8 cellular contexts compared by ENCODE assay signal in the genomic region with DNA sequence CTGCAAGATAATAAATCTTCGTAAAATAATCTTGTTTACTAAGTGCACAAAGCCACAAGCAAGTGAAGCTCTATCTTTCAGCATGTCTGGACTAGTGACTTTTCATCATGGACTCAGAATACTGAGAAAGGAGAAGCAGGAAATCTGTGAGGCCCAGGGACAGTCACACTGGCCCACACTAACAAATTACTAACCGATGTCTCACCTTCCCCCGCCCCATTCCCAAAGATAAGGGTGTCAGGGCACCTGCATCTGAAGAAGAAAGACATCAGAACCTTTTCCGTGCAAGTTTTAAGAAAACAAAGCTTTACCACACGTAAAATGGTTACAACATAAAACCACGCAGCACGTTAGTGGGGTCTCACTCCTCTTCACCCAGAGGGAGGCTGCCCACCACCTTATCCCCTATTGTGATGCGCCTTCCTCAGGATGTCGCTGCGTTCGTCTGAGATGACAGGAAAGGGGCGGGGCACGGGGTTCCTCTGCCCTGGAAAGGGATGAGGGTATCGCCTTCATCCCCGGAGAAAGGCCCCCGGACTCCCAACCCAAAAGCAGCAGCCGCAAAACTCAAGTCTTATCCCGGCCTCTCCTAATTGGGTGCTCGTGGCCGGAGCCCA. TPM values are rescaled to one million over a fixed set of nuclear protein-coding genes. Genes with fewer than 3 reads are reported as not detected.
DNase-seq lines count a peak whose midpoint lies in the region; ATAC-seq and TF ChIP-seq lines count a peak whose summit lies in the region.

No MANE protein-coding gene starts in this region.

- no peaks in the 10 kb centered on the region for H3K27me3 ChIP-seq in GM23248 (replicated peaks; ENCODE audit: insufficient read depth)
- no peaks in the 10 kb centered on the region for H3K27me3 ChIP-seq in adrenal gland

- H3K79me2 ChIP-seq in GM23248 (ENCODE audit: insufficient read depth) = peaks cover 53% of the 10 kb centered on the region

- peak overlapping the region; percentile 97 for H2AFZ ChIP-seq in GM23248

- intact Hi-C loops in adrenal gland (cut with DNase I) = loop anchor here in 1 of 2 donors (10.0 kb wide), 1 partner anchor 108 kb away; no protein-coding TSS in a partner anchor
- intact Hi-C loops in sciatic nerve (cut with DNase I) = no loop called here

- H4K20me1 ChIP-seq in GM23248 (ENCODE audit: insufficient read depth) = no peaks in the 10 kb centered on the region

- peak overlapping the region; percentile 64 for H3K27ac ChIP-seq in GM23248
- H3K27ac ChIP-seq in KOPT-K1 (ENCODE audit: low read depth, low read length, poor library complexity, severe bottlenecking) = peak overlapping the region; percentile 93
- peak overlapping the region; percentile 68 to 95 (median 78) for H3K27ac ChIP-seq in adrenal gland

- H3K4me1 ChIP-seq in GM23248 (ENCODE audit: insufficient read depth) = peaks cover 13% of the 10 kb centered on the region
- H3K4me1 ChIP-seq in adrenal gland (replicated peaks in 1 of 2) = peaks cover 8 to 21% of the 10 kb centered on the region in 2 donors

- no peaks in the 10 kb centered on the region for H3K9me3 ChIP-seq in GM23248 (ENCODE audit: low read depth)
- H3K9me3 ChIP-seq in KOPT-K1 (ENCODE audit: insufficient read depth, low read length, poor library complexity, severe bottlenecking) = no peaks in the 10 kb centered on the region
- no peaks in the 10 kb centered on the region for H3K9me3 ChIP-seq in adrenal gland (replicated peaks in 1 of 3)

- H3K4me2 ChIP-seq in GM23248 (ENCODE audit: unreplicated experiment) = peak overlapping the region; percentile 89

- H3K9me2 ChIP-seq in GM23248 (ENCODE audit: insufficient read depth) = no peaks in the 10 kb centered on the region

- H3F3A ChIP-seq in GM23248 (ENCODE audit: insufficient read depth) = peaks cover 5% of the 10 kb centered on the region

- in situ Hi-C loops in GM23248 (cut with MboI) = no loop called here

- H3K36me3 ChIP-seq in GM23248 (ENCODE audit: low read depth) (no peaks in the 10 kb centered on the region), KOPT-K1 (ENCODE audit: insufficient read depth, low read length) (no peaks in the 10 kb centered on the region), adrenal gland (replicated peaks in 1 of 2) (no peaks in the 10 kb centered on the region)

- ATAC-seq in sciatic nerve = peak; percentile 38

- TF ChIP-seq POLR2A in adrenal gland (IDR thresholded peaks at IDR 0.05) = no peak

- TF ChIP-seq CTCF in adrenal gland (IDR thresholded peaks at IDR 0.05) = no peak

- H3K9ac ChIP-seq in GM23248 = peak overlapping the region; percentile 87

- 4% methylated on average over 18 of the region's 20 CpGs for WGBS in GM23248 (ENCODE audit: low coverage in 1 of 2, low lambda C conversion rate in 2 of 2, missing lambda C conversion rate in 2 of 2), 2 experiments
- WGBS in adrenal gland, 4 donors = 1 to 2% (median 1%) methylated on average over 11 to 20 of the region's 20 CpGs

- peak; percentile 39 for DNase-seq in GDM1 (lab: John Stamatoyannopoulos, UW)
- peak; percentile 70 for DNase-seq in GM23248
- DNase-seq in SW 1271 (lab: John Stamatoyannopoulos, UW) = peak; percentile 40 to 85
- peak; percentile 55 to 86 (median 75) for DNase-seq in adrenal gland
- DNase-seq in hepatic stellate cell (ENCODE audit: low spot score) = peak; percentile 43
- DNase-seq in sciatic nerve (ENCODE audit: low spot score) = peak; percentile 77
- no peak for DNase-seq in dedifferentiated amniotic fluid mesenchymal stem cell (ENCODE audit: extremely low spot score)

- peak overlapping the region; percentile 92 for H3K4me3 ChIP-seq in GM23248
- H3K4me3 ChIP-seq in adrenal gland = peak overlapping the region; percentile 2 to 86 (median 73)

RNA-seq across cellular contexts. Expression of gene BTBD10, which starts 0.6 kb away (rescaled TPM):
- 43.8 and 56.7 TPM in 2 replicates for total RNA-seq in GM23248 (2014; rRNA removed; shearing (Covaris generic))
- polyA plus RNA-seq in GM23248 (2016; fragmentation: Nextera tagmentation; extraction: Ambion mirVana) = 37.7 and 38.6 TPM in 2 replicates
- total RNA-seq in adrenal gland = 10 to 100 TPM; 16.6 to 39.8 (median 21.9) TPM
- 10 to 100 TPM in 2 of 3 donors, 1 to 10 TPM in 1; 9.3 to 27.6 (median 10.4) TPM for polyA plus RNA-seq in adrenal gland
- total RNA-seq in sciatic nerve = 34.9 TPM

RNA-seq across cellular contexts. Expression of gene PTH, which starts 33.4 kb away (rescaled TPM):
- total RNA-seq in GM23248 (2014; rRNA removed; shearing (Covaris generic)) = not detected in 2 replicates
- not detected in 2 replicates for polyA plus RNA-seq in GM23248 (2016; fragmentation: Nextera tagmentation; extraction: Ambion mirVana)
- total RNA-seq in adrenal gland = not detected
- polyA plus RNA-seq in adrenal gland = not detected
- total RNA-seq in sciatic nerve = not detected
